ENCODE assay signal across 8 cellular contexts in the genomic region with DNA sequence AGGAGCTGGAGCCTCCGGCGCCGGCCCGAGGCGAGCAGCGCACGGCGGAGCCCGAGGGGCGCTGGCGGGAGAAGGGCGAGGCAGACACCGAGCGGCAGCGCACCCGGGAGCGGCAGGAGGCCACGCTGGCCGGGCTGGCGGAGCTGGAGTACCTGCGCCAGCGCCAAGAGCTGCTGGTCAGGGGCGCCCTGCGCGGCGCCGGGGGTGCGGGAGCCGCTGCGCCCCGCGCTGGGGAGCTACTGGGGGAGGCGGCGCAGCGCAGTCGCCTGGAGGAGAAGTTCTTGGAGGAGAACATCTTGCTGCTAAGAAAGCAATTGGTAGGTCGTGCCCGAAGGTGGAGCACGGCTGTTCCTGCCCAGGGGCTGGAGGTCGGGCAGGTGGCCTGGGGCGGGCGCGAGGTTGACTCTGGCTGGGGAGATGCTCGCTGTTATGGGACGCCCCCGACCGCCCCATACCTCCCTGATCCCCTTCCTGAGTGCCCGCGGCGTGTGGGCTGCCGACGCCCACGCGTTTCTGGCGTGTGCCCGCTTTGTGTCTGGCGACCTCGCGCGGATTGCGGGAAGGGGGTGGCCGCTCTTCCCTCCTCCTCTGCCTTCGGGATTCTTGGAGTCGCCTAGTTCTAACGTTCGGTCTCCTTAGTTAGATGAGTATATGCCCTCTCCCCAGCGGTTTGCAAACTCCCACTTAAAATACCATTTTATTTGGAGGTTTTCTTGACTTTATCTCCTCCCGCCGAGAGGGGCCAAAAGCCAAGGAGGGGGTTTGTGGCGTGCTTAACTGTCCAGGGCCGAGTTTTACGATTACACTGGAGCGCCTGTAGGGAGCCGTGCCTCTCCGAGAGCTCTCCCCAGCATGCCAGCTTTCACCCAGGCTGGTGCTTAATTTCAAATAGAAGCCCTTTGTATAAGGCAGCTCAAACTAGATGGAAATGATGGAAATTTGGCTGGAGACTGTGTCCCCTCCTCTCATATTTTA. TPM values are rescaled to one million over a fixed set of nuclear protein-coding genes. Genes with fewer than 3 reads are reported as not detected.
DNase-seq lines count a peak whose midpoint lies in the region; ATAC-seq and TF ChIP-seq lines count a peak whose summit lies in the region.

No MANE protein-coding gene starts in this region.

- DNase-seq in DMS 273 (lab: John Stamatoyannopoulos, UW; ENCODE audit: unreplicated experiment) (peak; percentile 85), DMS 273 treated with DMSO at 0.1 percent for 48 hours (lab: John Stamatoyannopoulos, UW) (no peak), KBM-7 (peak; percentile 34), head of caudate nucleus (peak in 40 of 42 donors; percentile 14 to 74 (median 48)), osteocyte (ENCODE audit: extremely low spot score, unreplicated experiment) (no peak), NOMO-1 treated with DMSO at 0.1 percent for 48 hours (lab: John Stamatoyannopoulos, UW; ENCODE audit: unreplicated experiment) (no peak)
- peak; percentile 38 to 48 for DNase-seq in activated T-cell treated with anti-CD3 and anti-CD28 coated beads, Interleukin-2, amount 50 U/mL, for 72 hours

- H3K9me3 Mint-ChIP-seq in activated T-cell treated with anti-CD3 and anti-CD28 coated beads, Interleukin-2, amount 50 U/mL, for 72 hours: no peaks in the 10 kb centered on the region
- H3K9me3 Mint-ChIP-seq in osteocyte (ENCODE audit: unreplicated experiment): no peaks in the 10 kb centered on the region

- in situ Hi-C loops in KBM-7 (cut with MboI; ENCODE audit: low pct_unique_long_range_greater_than_20kb, low sequenced_read_pairs): no loop called here

- ATAC-seq in GM21619 (IDR thresholded peaks at IDR 0.05; ENCODE audit: unreplicated experiment): peak; percentile 19
- peak; percentile 40 to 42 for ATAC-seq in activated T-cell treated with anti-CD3 and anti-CD28 coated beads, Interleukin-2, amount 50 U/mL, for 72 hours (replicated peaks in 1 of 2)

- peak overlapping the region; percentile 87 to 89 for H3K4me3 Mint-ChIP-seq in activated T-cell treated with anti-CD3 and anti-CD28 coated beads, Interleukin-2, amount 50 U/mL, for 72 hours
- peak overlapping the region; percentile 85 for H3K4me3 Mint-ChIP-seq in osteocyte (ENCODE audit: unreplicated experiment)

- peaks cover 67% of the 10 kb centered on the region for H3K4me1 Mint-ChIP-seq in activated T-cell treated with anti-CD3 and anti-CD28 coated beads, Interleukin-2, amount 50 U/mL, for 72 hours (ENCODE audit: low read depth)
- peaks cover 42% of the 10 kb centered on the region for H3K4me1 Mint-ChIP-seq in osteocyte (ENCODE audit: unreplicated experiment)

- peak overlapping the region; percentile 64 for H3K27ac Mint-ChIP-seq in activated T-cell treated with anti-CD3 and anti-CD28 coated beads, Interleukin-2, amount 50 U/mL, for 72 hours
- H3K27ac Mint-ChIP-seq in osteocyte (ENCODE audit: unreplicated experiment): peak overlapping the region; percentile 67

- peak; percentile 14 for TF ChIP-seq CTCF in osteocyte (IDR thresholded peaks at IDR 0.05)

- intact Hi-C loops in head of caudate nucleus (cut with DNase I): loop anchor here (5.0 kb wide), 1 partner anchor 136 kb away; no protein-coding TSS in a partner anchor

- peaks cover 13% of the 10 kb centered on the region for H3K27me3 Mint-ChIP-seq in activated T-cell treated with anti-CD3 and anti-CD28 coated beads, Interleukin-2, amount 50 U/mL, for 72 hours (ENCODE audit: low read depth)
- peaks cover 9% of the 10 kb centered on the region for H3K27me3 Mint-ChIP-seq in osteocyte (ENCODE audit: unreplicated experiment)

- peaks cover 0 to 9% of the 10 kb centered on the region in 2 donors for H3K36me3 Mint-ChIP-seq in activated T-cell treated with anti-CD3 and anti-CD28 coated beads, Interleukin-2, amount 50 U/mL, for 72 hours (ENCODE audit: insufficient read depth in 2 of 2)
- H3K36me3 Mint-ChIP-seq in osteocyte (ENCODE audit: unreplicated experiment): peaks cover 23% of the 10 kb centered on the region

RNA-seq across cellular contexts. Expression of gene DACT1, which starts 0.8 kb away (rescaled TPM):
- 10 to 100 TPM; 11.3 to 15.1 TPM for total RNA-seq in activated T-cell treated with anti-CD3 and anti-CD28 coated beads, Interleukin-2, amount 50 U/mL, for 72 hours
- total RNA-seq in osteocyte: 29.2 and 32.7 TPM in 2 replicates

Comparison
In these comparisons a context has a peak if more than half of its experiments do, and no peak if none do; other contexts are left out.
1. DNase-seq: peak in DMS 273 (single experiment), KBM-7 (single experiment), activated T-cell treated with anti-CD3 and anti-CD28 coated beads, Interleukin-2, amount 50 U/mL, for 72 hours (2 of 2) and head of caudate nucleus (40 of 42); none in DMS 273 treated with DMSO at 0.1 percent for 48 hours (single experiment), osteocyte (single experiment) and NOMO-1 treated with DMSO at 0.1 percent for 48 hours (single experiment).